In the genomic region with DNA sequence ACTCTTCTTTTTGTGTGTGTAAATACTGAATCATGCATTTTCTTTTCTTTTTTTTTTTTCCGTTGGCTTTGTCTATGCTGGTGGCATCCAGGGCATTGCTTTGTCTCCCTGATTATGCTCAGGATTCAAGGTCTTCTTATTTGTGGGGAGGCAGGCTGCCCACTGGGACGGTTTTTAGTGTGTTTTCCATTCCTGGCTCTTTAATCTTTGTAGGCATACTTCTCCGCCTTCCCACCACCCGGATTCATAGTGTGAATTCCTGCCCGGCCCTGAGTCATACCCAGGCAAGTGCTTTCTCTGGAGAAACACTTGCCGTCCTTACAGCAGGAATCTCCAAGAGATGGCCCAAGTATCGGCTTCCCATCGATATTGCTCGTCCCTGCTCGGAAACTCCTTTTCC, we compare ENCODE assay signal across 8 cellular contexts. TPM values are rescaled to one million over a fixed set of nuclear protein-coding genes. Genes with fewer than 3 reads are reported as not detected.
DNase-seq lines count a peak whose midpoint lies in the region; ATAC-seq, FAIRE-seq and TF ChIP-seq lines count a peak whose summit lies in the region.
"Had no signal": no experiment of that assay in that cellular context is flagged by ENCODE, and none has a peak within 500 bp of the region (broad histone marks: within the 10 kb centered on the region; RNA-seq: fewer than 3 reads in every experiment).

No MANE protein-coding gene starts in this region.

- H3K4me1 Mint-ChIP-seq in GM23338 = no peaks in the 10 kb centered on the region

- H3K9me2 ChIP-seq in GM23338 (ENCODE audit: insufficient read depth) = no peaks in the 10 kb centered on the region

- no peaks in the 10 kb centered on the region for H3K27me3 ChIP-seq in gastroesophageal sphincter
- H3K27me3 ChIP-seq in GM23338 (ENCODE audit: insufficient read depth) = no peaks in the 10 kb centered on the region

- no peak for TF ChIP-seq EP300 in gastroesophageal sphincter (IDR thresholded peaks at IDR 0.05)

- no peaks in the 10 kb centered on the region for H3K9me3 ChIP-seq in gastroesophageal sphincter

- H3K4me3 ChIP-seq in fibroblast of mammary gland (ENCODE audit: control insufficient read depth, low read depth, low read length) (no peak overlapping the region), skin epidermis (no peak overlapping the region), gastroesophageal sphincter (no peak overlapping the region), GM23338 (no peak overlapping the region)

- peaks cover 23% of the 10 kb centered on the region for H4K20me1 ChIP-seq in GM23338 (replicated peaks; ENCODE audit: insufficient read depth)

- H3K79me2 ChIP-seq in GM23338 (replicated peaks; ENCODE audit: insufficient read depth) = peaks cover 44% of the 10 kb centered on the region

- no peak for TF ChIP-seq POLR2A in H54 (IDR thresholded peaks at IDR 0.05; ENCODE audit: low read depth, low read length)
- no peak for TF ChIP-seq POLR2A in gastroesophageal sphincter (IDR thresholded peaks at IDR 0.05)

- FAIRE-seq in H54 (lab: Jason Lieb, UNC) = no peak

- H2AFZ ChIP-seq in GM23338 = no peak overlapping the region

- H3F3A ChIP-seq in GM23338 (replicated peaks; ENCODE audit: low read depth) = peaks cover 19% of the 10 kb centered on the region; the same call in 1 of the 2 replicates

- TF ChIP-seq CTCF in fibroblast of mammary gland (conservative IDR thresholded peaks at IDR 0.05; ENCODE audit: control insufficient read depth, insufficient read depth, low read depth, low read length) (no peak), gastroesophageal sphincter (IDR thresholded peaks at IDR 0.05) (no peak), GM23338 (conservative IDR thresholded peaks at IDR 0.05; ENCODE audit: low read depth in 2 of 2) (no peak)

- peak; percentile 40 for DNase-seq in H54 (ENCODE audit: insufficient read length, low spot score)
- DNase-seq in T1000 (lab: John Stamatoyannopoulos, UW) = peak; percentile 26
- peak; percentile 80 for DNase-seq in fibroblast of mammary gland (ENCODE audit: low read depth)
- no peak for DNase-seq in NCI-H146 (lab: John Stamatoyannopoulos, UW)
- no peak for DNase-seq in GM23338 (ENCODE audit: low spot score)
- DNase-seq: NCI-H187 treated with DMSO at 0.1 percent for 48 hours had no signal

- no peak overlapping the region for H3K4me2 ChIP-seq in GM23338

- no peak overlapping the region for H3K27ac Mint-ChIP-seq in GM23338

- WGBS in gastroesophageal sphincter (ENCODE audit: low coverage in 1 of 2), 2 donors = 70 to 92% methylated on average over 5 to 10 of the region's 10 CpGs

- H3K9me3 Mint-ChIP-seq in GM23338 = no peaks in the 10 kb centered on the region

- no peak overlapping the region for H3K4me3 Mint-ChIP-seq in GM23338

- peak overlapping the region in 12 of 21 experiments; percentile 21 to 74 (median 55) for H3K27ac ChIP-seq in skin epidermis
- H3K27ac ChIP-seq in gastroesophageal sphincter = peak overlapping the region in 1 of 4 donors; percentile 33
- no peak overlapping the region for H3K27ac ChIP-seq in GM23338 (ENCODE audit: low read depth)

- peaks cover 6% of the 10 kb centered on the region for H3K27me3 Mint-ChIP-seq in GM23338 (ENCODE audit: insufficient read depth, low read depth, poor library complexity)

- H3K36me3 ChIP-seq in gastroesophageal sphincter (peaks cover 0 to 78% of the 10 kb centered on the region in 2 donors), GM23338 (ENCODE audit: insufficient read depth) (peaks cover 35% of the 10 kb centered on the region)

- peaks cover 53% of the 10 kb centered on the region for H3K36me3 Mint-ChIP-seq in GM23338 (ENCODE audit: low read depth)

- H3K4me1 ChIP-seq in gastroesophageal sphincter = peaks cover 0 to 41% (median 13%) of the 10 kb centered on the region in 3 donors
- no peaks in the 10 kb centered on the region for H3K4me1 ChIP-seq in GM23338 (ENCODE audit: insufficient read depth)

- no peak for ATAC-seq in gastroesophageal sphincter
- no peak for ATAC-seq in GM23338

TF ChIP-seq in GM23338, 12 proteins besides CTCF, POLR2A, EP300 and RAD21 (continues in another document):
- TF ChIP-seq JUNB (IDR thresholded peaks at IDR 0.05; ENCODE audit: unreplicated experiment) (no peak), ZNF331 (CRISPR knock-in tag; IDR thresholded peaks at IDR 0.05; ENCODE audit: low read depth) (no peak), POLR2AphosphoS5 (IDR thresholded peaks at IDR 0.05; ENCODE audit: low read depth) (no peak)
- TF ChIP-seq, protein P1, sequence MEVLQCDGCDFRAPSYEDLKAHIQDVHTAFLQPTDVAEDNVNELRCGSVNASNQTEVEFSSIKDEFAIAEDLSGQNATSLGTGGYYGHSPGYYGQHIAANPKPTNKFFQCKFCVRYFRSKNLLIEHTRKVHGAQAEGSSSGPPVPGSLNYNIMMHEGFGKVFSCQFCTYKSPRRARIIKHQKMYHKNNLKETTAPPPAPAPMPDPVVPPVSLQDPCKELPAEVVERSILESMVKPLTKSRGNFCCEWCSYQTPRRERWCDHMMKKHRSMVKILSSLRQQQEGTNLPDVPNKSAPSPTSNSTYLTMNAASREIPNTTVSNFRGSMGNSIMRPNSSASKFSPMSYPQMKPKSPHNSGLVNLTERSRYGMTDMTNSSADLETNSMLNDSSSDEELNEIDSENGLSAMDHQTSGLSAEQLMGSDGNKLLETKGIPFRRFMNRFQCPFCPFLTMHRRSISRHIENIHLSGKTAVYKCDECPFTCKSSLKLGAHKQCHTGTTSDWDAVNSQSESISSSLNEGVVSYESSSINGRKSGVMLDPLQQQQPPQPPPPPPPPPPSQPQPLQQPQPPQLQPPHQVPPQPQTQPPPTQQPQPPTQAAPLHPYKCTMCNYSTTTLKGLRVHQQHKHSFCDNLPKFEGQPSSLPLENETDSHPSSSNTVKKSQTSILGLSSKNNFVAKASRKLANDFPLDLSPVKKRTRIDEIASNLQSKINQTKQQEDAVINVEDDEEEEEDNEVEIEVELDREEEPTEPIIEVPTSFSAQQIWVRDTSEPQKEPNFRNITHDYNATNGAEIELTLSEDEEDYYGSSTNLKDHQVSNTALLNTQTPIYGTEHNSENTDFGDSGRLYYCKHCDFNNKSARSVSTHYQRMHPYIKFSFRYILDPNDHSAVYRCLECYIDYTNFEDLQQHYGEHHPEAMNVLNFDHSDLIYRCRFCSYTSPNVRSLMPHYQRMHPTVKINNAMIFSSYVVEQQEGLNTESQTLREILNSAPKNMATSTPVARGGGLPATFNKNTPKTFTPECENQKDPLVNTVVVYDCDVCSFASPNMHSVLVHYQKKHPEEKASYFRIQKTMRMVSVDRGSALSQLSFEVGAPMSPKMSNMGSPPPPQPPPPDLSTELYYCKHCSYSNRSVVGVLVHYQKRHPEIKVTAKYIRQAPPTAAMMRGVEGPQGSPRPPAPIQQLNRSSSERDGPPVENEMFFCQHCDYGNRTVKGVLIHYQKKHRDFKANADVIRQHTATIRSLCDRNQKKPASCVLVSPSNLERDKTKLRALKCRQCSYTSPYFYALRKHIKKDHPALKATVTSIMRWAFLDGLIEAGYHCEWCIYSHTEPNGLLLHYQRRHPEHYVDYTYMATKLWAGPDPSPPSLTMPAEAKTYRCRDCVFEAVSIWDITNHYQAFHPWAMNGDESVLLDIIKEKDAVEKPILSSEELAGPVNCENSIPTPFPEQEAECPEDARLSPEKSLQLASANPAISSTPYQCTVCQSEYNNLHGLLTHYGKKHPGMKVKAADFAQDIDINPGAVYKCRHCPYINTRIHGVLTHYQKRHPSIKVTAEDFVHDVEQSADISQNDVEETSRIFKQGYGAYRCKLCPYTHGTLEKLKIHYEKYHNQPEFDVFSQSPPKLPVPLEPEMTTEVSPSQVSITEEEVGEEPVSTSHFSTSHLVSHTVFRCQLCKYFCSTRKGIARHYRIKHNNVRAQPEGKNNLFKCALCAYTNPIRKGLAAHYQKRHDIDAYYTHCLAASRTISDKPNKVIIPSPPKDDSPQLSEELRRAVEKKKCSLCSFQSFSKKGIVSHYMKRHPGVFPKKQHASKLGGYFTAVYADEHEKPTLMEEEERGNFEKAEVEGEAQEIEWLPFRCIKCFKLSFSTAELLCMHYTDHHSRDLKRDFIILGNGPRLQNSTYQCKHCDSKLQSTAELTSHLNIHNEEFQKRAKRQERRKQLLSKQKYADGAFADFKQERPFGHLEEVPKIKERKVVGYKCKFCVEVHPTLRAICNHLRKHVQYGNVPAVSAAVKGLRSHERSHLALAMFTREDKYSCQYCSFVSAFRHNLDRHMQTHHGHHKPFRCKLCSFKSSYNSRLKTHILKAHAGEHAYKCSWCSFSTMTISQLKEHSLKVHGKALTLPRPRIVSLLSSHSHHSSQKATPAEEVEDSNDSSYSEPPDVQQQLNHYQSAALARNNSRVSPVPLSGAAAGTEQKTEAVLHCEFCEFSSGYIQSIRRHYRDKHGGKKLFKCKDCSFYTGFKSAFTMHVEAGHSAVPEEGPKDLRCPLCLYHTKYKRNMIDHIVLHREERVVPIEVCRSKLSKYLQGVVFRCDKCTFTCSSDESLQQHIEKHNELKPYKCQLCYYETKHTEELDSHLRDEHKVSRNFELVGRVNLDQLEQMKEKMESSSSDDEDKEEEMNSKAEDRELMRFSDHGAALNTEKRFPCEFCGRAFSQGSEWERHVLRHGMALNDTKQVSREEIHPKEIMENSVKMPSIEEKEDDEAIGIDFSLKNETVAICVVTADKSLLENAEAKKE (CRISPR knock-in tag; IDR thresholded peaks at IDR 0.05) = no peak

RNA-seq across cellular contexts. Expression of a gene that starts 5.2 kb away (rescaled TPM):
- 100 to 1,000 TPM; 115 to 191 (median 116) TPM for total RNA-seq in gastroesophageal sphincter
- total RNA-seq in GM23338 (2014; rRNA removed; shearing (Covaris generic)) = 55.8 and 61.3 TPM in 2 replicates
- polyA plus RNA-seq in GM23338 (2016; fragmentation: Nextera tagmentation; extraction: Ambion mirVana) = 20.6 and 21.7 TPM in 2 replicates

RNA-seq across cellular contexts. Expression of a gene that starts 11.7 kb away (rescaled TPM):
- 1 to 10 TPM; 3.5 to 8.6 (median 4.3) TPM for total RNA-seq in gastroesophageal sphincter
- 7.9 and 10.2 TPM in 2 replicates for total RNA-seq in GM23338 (2014; rRNA removed; shearing (Covaris generic))
- 4.9 and 7.7 TPM in 2 replicates for polyA plus RNA-seq in GM23338 (2016; fragmentation: Nextera tagmentation; extraction: Ambion mirVana)

RNA-seq across cellular contexts. Expression of a gene that starts 34.4 kb away (rescaled TPM):
- total RNA-seq in gastroesophageal sphincter = 1 to 10 TPM in 2 of 4 donors, not detected in 2; 1.6 to 2.2 TPM
- total RNA-seq in GM23338 (2014; rRNA removed; shearing (Covaris generic)) = not detected in 2 replicates
- 0.45 and 0.50 TPM in 2 replicates for polyA plus RNA-seq in GM23338 (2016; fragmentation: Nextera tagmentation; extraction: Ambion mirVana)

RNA-seq across cellular contexts. Expression of a gene that starts 53.1 kb away (rescaled TPM):
- 10 to 100 TPM; 10.9 to 26.5 (median 18.4) TPM for total RNA-seq in gastroesophageal sphincter
- 10.0 and 17.5 TPM in 2 replicates for total RNA-seq in GM23338 (2014; rRNA removed; shearing (Covaris generic))
- polyA plus RNA-seq in GM23338 (2016; fragmentation: Nextera tagmentation; extraction: Ambion mirVana) = 4.8 and 5.8 TPM in 2 replicates

RNA-seq across cellular contexts. Expression of a gene that starts 59.2 kb away (rescaled TPM):
- 10 to 100 TPM in 2 of 4 donors, 1 to 10 TPM in 2; 7.5 to 12.5 (median 10.6) TPM for total RNA-seq in gastroesophageal sphincter
- 10.2 and 13.4 TPM in 2 replicates for total RNA-seq in GM23338 (2014; rRNA removed; shearing (Covaris generic))
- 4.6 and 4.9 TPM in 2 replicates for polyA plus RNA-seq in GM23338 (2016; fragmentation: Nextera tagmentation; extraction: Ambion mirVana)

Comparison
In these comparisons a context has a peak if more than half of its experiments do, and no peak if none do; other contexts are left out.
1. DNase-seq: peak in H54 (single experiment), T1000 (single experiment) and fibroblast of mammary gland (single experiment); none in NCI-H146 (single experiment) and GM23338 (single experiment).